In the genomic region with DNA sequence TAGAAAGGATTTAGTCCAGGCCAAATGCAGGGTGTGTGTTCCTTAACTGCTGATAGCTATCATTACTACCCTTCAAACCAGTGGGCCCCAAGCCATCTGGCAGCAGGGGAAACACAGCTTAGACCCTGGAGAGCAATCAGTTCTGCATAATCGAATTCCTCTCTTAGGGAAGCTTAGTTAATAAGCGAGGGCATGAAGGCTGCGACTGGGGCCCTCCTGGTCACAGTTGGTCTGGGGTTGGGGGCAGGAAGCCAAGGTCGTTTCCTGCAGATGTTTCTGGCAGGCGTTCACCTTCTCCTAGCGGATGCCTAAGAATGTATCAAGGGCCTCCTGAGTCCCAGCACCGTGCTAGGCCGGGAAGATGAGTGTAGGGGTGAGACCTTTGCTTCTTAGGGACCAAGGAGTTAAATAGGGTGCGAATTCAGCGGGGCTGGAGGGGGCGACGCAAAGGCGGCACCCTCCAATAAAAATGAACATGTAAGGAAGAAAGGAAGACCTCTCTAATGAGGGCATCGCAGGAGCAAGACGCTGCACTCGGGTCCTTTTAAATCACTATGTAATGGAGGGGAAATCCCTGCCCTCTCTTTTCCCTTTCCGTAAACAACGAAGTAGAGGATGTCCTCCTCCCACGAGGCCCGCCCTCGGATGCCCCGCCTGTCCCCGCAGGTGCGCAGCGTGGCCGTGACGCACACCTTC, we compare ENCODE assay signal across 1 cellular context.
TF ChIP-seq lines count a peak whose summit lies in the region.

No MANE protein-coding gene starts in this region.

TF ChIP-seq in HepG2, 621 proteins besides CTCF, POLR2A, EP300 and RAD21 (continued from another document):
- TF ChIP-seq, protein P1, sequence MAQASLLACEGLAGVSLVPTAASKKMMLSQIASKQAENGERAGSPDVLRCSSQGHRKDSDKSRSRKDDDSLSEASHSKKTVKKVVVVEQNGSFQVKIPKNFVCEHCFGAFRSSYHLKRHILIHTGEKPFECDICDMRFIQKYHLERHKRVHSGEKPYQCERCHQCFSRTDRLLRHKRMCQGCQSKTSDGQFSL (CRISPR knock-in tag; IDR thresholded peaks at IDR 0.05) = 0 out of 2 replicates have a peak, but pooled peaks have one; percentile 12
- TF ChIP-seq RBAK (CRISPR knock-in tag; IDR thresholded peaks at IDR 0.05) (no peak), CBX1 (IDR thresholded peaks at IDR 0.05; ENCODE audit: low read depth) (no peak), ZNF839 (CRISPR knock-in tag; IDR thresholded peaks at IDR 0.05; ENCODE audit: borderline replicate concordance) (no peak; the same call in 1 of the 2 replicates), MAZ (IDR thresholded peaks at IDR 0.05; ENCODE audit: borderline replicate concordance, low read depth, low read length) (no peak), MAZ (CRISPR knock-in tag; IDR thresholded peaks at IDR 0.05; ENCODE audit: low read depth) (no peak), KLF12 (CRISPR knock-in tag; IDR thresholded peaks at IDR 0.05; ENCODE audit: borderline replicate concordance) (no peak), ZNF781 (CRISPR knock-in tag; IDR thresholded peaks at IDR 0.05; ENCODE audit: borderline replicate concordance, not compliant biosample characterization) (no peak), ZNF33B (CRISPR knock-in tag; IDR thresholded peaks at IDR 0.05) (peak; percentile 68; the same call in 1 of the 2 replicates), ZNF747 (CRISPR knock-in tag; IDR thresholded peaks at IDR 0.05; ENCODE audit: borderline replicate concordance) (no peak), ZNF367 (CRISPR knock-in tag; IDR thresholded peaks at IDR 0.05; ENCODE audit: borderline replicate concordance) (no peak), KDM1A (CRISPR knock-in tag; IDR thresholded peaks at IDR 0.05) (peak; percentile 49; the same call in 1 of the 2 replicates), ZBTB42 (CRISPR knock-in tag; IDR thresholded peaks at IDR 0.05) (peak; percentile 30; the same call in 1 of the 2 replicates), DPF2 (CRISPR knock-in tag; IDR thresholded peaks at IDR 0.05; ENCODE audit: borderline replicate concordance, low read depth) (no peak), ZNF775 (CRISPR knock-in tag; IDR thresholded peaks at IDR 0.05; ENCODE audit: borderline replicate concordance) (peak; percentile 76; the same call in 1 of the 2 replicates), JUNB (CRISPR knock-in tag; IDR thresholded peaks at IDR 0.05; ENCODE audit: borderline replicate concordance) (no peak), JUN (CRISPR knock-in tag; IDR thresholded peaks at IDR 0.05) (no peak), ARNT2 (CRISPR knock-in tag; IDR thresholded peaks at IDR 0.05; ENCODE audit: low read depth) (no peak), NFKB2 (CRISPR knock-in tag; IDR thresholded peaks at IDR 0.05; ENCODE audit: borderline replicate concordance) (no peak), ZNF792 (CRISPR knock-in tag; IDR thresholded peaks at IDR 0.05) (0 out of 2 replicates have a peak, but pooled peaks have one; percentile 38), RFX1 (IDR thresholded peaks at IDR 0.05) (no peak), GPN1 (CRISPR knock-in tag; IDR thresholded peaks at IDR 0.05; ENCODE audit: borderline replicate concordance) (no peak), YY1 (IDR thresholded peaks at IDR 0.05; ENCODE audit: insufficient read depth, insufficient replicate concordance, low read depth, low read length) (no peak), ZFP37 (CRISPR knock-in tag; IDR thresholded peaks at IDR 0.05; ENCODE audit: borderline replicate concordance) (0 out of 2 replicates have a peak, but pooled peaks have one; percentile 7), YEATS2 (CRISPR knock-in tag; IDR thresholded peaks at IDR 0.05; ENCODE audit: borderline replicate concordance) (no peak), NCOA5 (CRISPR knock-in tag; IDR thresholded peaks at IDR 0.05) (no peak)
- TF ChIP-seq, protein P2, sequence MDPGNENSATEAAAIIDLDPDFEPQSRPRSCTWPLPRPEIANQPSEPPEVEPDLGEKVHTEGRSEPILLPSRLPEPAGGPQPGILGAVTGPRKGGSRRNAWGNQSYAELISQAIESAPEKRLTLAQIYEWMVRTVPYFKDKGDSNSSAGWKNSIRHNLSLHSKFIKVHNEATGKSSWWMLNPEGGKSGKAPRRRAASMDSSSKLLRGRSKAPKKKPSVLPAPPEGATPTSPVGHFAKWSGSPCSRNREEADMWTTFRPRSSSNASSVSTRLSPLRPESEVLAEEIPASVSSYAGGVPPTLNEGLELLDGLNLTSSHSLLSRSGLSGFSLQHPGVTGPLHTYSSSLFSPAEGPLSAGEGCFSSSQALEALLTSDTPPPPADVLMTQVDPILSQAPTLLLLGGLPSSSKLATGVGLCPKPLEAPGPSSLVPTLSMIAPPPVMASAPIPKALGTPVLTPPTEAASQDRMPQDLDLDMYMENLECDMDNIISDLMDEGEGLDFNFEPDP (CRISPR knock-in tag; conservative IDR thresholded peaks at IDR 0.05) = no peak
- TF ChIP-seq, protein P3, sequence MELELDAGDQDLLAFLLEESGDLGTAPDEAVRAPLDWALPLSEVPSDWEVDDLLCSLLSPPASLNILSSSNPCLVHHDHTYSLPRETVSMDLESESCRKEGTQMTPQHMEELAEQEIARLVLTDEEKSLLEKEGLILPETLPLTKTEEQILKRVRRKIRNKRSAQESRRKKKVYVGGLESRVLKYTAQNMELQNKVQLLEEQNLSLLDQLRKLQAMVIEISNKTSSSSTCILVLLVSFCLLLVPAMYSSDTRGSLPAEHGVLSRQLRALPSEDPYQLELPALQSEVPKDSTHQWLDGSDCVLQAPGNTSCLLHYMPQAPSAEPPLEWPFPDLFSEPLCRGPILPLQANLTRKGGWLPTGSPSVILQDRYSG (CRISPR knock-in tag; IDR thresholded peaks at IDR 0.05) = no peak
- TF ChIP-seq, protein P4, sequence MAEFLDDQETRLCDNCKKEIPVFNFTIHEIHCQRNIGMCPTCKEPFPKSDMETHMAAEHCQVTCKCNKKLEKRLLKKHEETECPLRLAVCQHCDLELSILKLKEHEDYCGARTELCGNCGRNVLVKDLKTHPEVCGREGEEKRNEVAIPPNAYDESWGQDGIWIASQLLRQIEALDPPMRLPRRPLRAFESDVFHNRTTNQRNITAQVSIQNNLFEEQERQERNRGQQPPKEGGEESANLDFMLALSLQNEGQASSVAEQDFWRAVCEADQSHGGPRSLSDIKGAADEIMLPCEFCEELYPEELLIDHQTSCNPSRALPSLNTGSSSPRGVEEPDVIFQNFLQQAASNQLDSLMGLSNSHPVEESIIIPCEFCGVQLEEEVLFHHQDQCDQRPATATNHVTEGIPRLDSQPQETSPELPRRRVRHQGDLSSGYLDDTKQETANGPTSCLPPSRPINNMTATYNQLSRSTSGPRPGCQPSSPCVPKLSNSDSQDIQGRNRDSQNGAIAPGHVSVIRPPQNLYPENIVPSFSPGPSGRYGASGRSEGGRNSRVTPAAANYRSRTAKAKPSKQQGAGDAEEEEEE (CRISPR knock-in tag; IDR thresholded peaks at IDR 0.05; ENCODE audit: borderline replicate concordance) = peak; percentile 90; the same call in 1 of the 2 replicates
- TF ChIP-seq, protein P5, sequence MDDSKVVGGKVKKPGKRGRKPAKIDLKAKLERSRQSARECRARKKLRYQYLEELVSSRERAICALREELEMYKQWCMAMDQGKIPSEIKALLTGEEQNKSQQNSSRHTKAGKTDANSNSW (CRISPR knock-in tag; IDR thresholded peaks at IDR 0.05; ENCODE audit: borderline replicate concordance) = peak; percentile 20; the same call in 1 of the 2 replicates
- TF ChIP-seq, protein P6, sequence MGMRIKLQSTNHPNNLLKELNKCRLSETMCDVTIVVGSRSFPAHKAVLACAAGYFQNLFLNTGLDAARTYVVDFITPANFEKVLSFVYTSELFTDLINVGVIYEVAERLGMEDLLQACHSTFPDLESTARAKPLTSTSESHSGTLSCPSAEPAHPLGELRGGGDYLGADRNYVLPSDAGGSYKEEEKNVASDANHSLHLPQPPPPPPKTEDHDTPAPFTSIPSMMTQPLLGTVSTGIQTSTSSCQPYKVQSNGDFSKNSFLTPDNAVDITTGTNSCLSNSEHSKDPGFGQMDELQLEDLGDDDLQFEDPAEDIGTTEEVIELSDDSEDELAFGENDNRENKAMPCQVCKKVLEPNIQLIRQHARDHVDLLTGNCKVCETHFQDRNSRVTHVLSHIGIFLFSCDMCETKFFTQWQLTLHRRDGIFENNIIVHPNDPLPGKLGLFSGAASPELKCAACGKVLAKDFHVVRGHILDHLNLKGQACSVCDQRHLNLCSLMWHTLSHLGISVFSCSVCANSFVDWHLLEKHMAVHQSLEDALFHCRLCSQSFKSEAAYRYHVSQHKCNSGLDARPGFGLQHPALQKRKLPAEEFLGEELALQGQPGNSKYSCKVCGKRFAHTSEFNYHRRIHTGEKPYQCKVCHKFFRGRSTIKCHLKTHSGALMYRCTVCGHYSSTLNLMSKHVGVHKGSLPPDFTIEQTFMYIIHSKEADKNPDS (CRISPR knock-in tag; IDR thresholded peaks at IDR 0.05) = peak; percentile 61; the same call in 1 of the 2 replicates
- TF ChIP-seq, protein P7, sequence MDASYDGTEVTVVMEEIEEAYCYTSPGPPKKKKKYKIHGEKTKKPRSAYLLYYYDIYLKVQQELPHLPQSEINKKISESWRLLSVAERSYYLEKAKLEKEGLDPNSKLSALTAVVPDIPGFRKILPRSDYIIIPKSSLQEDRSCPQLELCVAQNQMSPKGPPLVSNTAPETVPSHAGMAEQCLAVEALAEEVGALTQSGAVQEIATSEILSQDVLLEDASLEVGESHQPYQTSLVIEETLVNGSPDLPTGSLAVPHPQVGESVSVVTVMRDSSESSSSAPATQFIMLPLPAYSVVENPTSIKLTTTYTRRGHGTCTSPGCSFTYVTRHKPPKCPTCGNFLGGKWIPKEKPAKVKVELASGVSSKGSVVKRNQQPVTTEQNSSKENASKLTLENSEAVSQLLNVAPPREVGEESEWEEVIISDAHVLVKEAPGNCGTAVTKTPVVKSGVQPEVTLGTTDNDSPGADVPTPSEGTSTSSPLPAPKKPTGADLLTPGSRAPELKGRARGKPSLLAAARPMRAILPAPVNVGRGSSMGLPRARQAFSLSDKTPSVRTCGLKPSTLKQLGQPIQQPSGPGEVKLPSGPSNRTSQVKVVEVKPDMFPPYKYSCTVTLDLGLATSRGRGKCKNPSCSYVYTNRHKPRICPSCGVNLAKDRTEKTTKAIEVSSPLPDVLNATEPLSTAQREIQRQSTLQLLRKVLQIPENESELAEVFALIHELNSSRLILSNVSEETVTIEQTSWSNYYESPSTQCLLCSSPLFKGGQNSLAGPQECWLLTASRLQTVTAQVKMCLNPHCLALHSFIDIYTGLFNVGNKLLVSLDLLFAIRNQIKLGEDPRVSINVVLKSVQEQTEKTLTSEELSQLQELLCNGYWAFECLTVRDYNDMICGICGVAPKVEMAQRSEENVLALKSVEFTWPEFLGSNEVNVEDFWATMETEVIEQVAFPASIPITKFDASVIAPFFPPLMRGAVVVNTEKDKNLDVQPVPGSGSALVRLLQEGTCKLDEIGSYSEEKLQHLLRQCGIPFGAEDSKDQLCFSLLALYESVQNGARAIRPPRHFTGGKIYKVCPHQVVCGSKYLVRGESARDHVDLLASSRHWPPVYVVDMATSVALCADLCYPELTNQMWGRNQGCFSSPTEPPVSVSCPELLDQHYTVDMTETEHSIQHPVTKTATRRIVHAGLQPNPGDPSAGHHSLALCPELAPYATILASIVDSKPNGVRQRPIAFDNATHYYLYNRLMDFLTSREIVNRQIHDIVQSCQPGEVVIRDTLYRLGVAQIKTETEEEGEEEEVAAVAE (CRISPR knock-in tag; IDR thresholded peaks at IDR 0.05; ENCODE audit: borderline replicate concordance) = peak; percentile 60
- TF ChIP-seq, protein P8, sequence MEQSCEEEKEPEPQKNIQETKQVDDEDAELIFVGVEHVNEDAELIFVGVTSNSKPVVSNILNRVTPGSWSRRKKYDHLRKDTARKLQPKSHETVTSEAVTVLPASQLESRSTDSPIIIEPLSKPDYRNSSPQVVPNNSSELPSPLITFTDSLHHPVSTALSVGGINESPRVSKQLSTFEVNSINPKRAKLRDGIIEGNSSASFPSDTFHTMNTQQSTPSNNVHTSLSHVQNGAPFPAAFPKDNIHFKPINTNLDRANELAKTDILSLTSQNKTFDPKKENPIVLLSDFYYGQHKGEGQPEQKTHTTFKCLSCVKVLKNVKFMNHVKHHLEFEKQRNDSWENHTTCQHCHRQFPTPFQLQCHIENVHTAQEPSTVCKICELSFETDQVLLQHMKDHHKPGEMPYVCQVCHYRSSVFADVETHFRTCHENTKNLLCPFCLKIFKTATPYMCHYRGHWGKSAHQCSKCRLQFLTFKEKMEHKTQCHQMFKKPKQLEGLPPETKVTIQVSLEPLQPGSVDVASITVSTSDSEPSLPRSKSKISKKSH (CRISPR knock-in tag; IDR thresholded peaks at IDR 0.05; ENCODE audit: borderline replicate concordance) = no peak
- TF ChIP-seq, protein P9, sequence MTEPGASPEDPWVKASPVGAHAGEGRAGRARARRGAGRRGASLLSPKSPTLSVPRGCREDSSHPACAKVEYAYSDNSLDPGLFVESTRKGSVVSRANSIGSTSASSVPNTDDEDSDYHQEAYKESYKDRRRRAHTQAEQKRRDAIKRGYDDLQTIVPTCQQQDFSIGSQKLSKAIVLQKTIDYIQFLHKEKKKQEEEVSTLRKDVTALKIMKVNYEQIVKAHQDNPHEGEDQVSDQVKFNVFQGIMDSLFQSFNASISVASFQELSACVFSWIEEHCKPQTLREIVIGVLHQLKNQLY (CRISPR knock-in tag; IDR thresholded peaks at IDR 0.05) = 0 out of 2 replicates have a peak, but pooled peaks have one; percentile 12
- TF ChIP-seq, protein P10, sequence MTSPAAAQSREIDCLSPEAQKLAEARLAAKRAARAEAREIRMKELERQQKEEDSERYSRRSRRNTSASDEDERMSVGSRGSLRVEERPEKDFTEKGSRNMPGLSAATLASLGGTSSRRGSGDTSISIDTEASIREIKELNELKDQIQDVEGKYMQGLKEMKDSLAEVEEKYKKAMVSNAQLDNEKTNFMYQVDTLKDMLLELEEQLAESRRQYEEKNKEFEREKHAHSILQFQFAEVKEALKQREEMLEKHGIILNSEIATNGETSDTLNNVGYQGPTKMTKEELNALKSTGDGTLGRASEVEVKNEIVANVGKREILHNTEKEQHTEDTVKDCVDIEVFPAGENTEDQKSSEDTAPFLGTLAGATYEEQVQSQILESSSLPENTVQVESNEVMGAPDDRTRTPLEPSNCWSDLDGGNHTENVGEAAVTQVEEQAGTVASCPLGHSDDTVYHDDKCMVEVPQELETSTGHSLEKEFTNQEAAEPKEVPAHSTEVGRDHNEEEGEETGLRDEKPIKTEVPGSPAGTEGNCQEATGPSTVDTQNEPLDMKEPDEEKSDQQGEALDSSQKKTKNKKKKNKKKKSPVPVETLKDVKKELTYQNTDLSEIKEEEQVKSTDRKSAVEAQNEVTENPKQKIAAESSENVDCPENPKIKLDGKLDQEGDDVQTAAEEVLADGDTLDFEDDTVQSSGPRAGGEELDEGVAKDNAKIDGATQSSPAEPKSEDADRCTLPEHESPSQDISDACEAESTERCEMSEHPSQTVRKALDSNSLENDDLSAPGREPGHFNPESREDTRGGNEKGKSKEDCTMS (CRISPR knock-in tag; conservative IDR thresholded peaks at IDR 0.05) = 0 out of 2 replicates have a peak, but pooled peaks have one; percentile 43
- TF ChIP-seq, protein P11, sequence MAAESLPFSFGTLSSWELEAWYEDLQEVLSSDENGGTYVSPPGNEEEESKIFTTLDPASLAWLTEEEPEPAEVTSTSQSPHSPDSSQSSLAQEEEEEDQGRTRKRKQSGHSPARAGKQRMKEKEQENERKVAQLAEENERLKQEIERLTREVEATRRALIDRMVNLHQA (CRISPR knock-in tag; IDR thresholded peaks at IDR 0.05) = no peak
- TF ChIP-seq, protein P12, sequence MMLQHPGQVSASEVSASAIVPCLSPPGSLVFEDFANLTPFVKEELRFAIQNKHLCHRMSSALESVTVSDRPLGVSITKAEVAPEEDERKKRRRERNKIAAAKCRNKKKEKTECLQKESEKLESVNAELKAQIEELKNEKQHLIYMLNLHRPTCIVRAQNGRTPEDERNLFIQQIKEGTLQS (CRISPR knock-in tag; IDR thresholded peaks at IDR 0.05) = peak; percentile 34; the same call in 1 of the 2 replicates
